16 cellular contexts compared by ENCODE assay signal in genomic region chr2:196481323-196481695, GRCh38.
DNase-seq lines count a peak whose midpoint lies in the region; ATAC-seq, FAIRE-seq and TF ChIP-seq lines count a peak whose summit lies in the region.
"Had no signal": no experiment of that assay in that cellular context is flagged by ENCODE, and none has a peak within 500 bp of the region (broad histone marks: within the 10 kb centered on the region; RNA-seq: fewer than 3 reads in every experiment).

No MANE protein-coding gene starts in this region.

- H3K9me3 ChIP-seq in SJCRH30 (replicated peaks), result no peaks in the 10 kb centered on the region
- H3K9me3 ChIP-seq: BE2C, body of pancreas, ovary had no signal

- H3K4me3 ChIP-seq in SJCRH30, result no peak overlapping the region
- no peak overlapping the region for H3K4me3 ChIP-seq in fibroblast of villous mesenchyme (ENCODE audit: low read depth, low read length)
- H3K4me3 ChIP-seq: body of pancreas, ovary, PC-9 had no signal

- no peaks in the 10 kb centered on the region for H3K36me3 Mint-ChIP-seq in activated CD4-positive, alpha-beta T cell treated with anti-CD3 and anti-CD28 coated beads, Interleukin-2, amount 10 ng/mL, durations not matched to agents 7 days and 5 days (ENCODE audit: low read depth)
- H3K36me3 Mint-ChIP-seq: memory B cell had no signal

- H3K27ac Mint-ChIP-seq in activated CD4-positive, alpha-beta T cell treated with anti-CD3 and anti-CD28 coated beads, Interleukin-2, amount 10 ng/mL, durations not matched to agents 7 days and 5 days, result no peak overlapping the region
- H3K27ac Mint-ChIP-seq: activated CD4-positive, alpha-beta T cell treated with anti-CD3 and anti-CD28 coated beads for 36 hours; memory B cell had no signal

- H3K27me3 Mint-ChIP-seq in activated CD4-positive, alpha-beta T cell treated with anti-CD3 and anti-CD28 coated beads, Interleukin-2, amount 10 ng/mL, durations not matched to agents 7 days and 5 days, result peaks cover 33% of the 10 kb centered on the region

- CTCF ChIA-PET in activated CD4-positive, alpha-beta T cell treated with anti-CD3 and anti-CD28 coated beads, Interleukin-2, amount 10 ng/mL, durations not matched to agents 7 days and 5 days (lab: Charles Lee), result no interaction called here

- FAIRE-seq in GM19239 (lab: Jason Lieb, UNC), result no peak
- FAIRE-seq: G401.6 had no signal

- TF ChIP-seq CTCF in fibroblast of villous mesenchyme (IDR thresholded peaks at IDR 0.05; ENCODE audit: insufficient read depth, low read depth, low read length), result no peak

- DNase-seq in AG08395 (ENCODE audit: low spot score) (peak; percentile 77), SJCRH30 (peak; percentile 26 to 44), fibroblast of villous mesenchyme (ENCODE audit: low read depth) (peak; percentile 54), GM19239 (ENCODE audit: insufficient read length, low spot score) (no peak), NCI-H774 (lab: John Stamatoyannopoulos, UW) (no peak)
- no peak for DNase-seq in stimulated activated naive CD8-positive, alpha-beta T cell treated with anti-CD3 and anti-CD28 coated beads, Interleukin-15, Interleukin-2, amounts not matched to agents 100 U/mL and 50 U/mL, for 24 hours
- DNase-seq in activated CD4-positive, alpha-beta T cell treated with anti-CD3 and anti-CD28 coated beads, Interleukin-2, amount 10 ng/mL, durations not matched to agents 7 days and 5 days, result no peak
- DNase-seq: activated CD4-positive, alpha-beta T cell treated with anti-CD3 and anti-CD28 coated beads for 36 hours; BE2C; body of pancreas; ovary; PC-9; T-helper 1 cell had no signal

- H3K27me3 ChIP-seq in SJCRH30, result no peaks in the 10 kb centered on the region
- H3K27me3 ChIP-seq: BE2C, body of pancreas, ovary had no signal

- H3K4me1 Mint-ChIP-seq in activated CD4-positive, alpha-beta T cell treated with anti-CD3 and anti-CD28 coated beads, Interleukin-2, amount 10 ng/mL, durations not matched to agents 7 days and 5 days, result no peaks in the 10 kb centered on the region
- H3K4me1 Mint-ChIP-seq: memory B cell had no signal

- no peaks in the 10 kb centered on the region for H3K36me3 ChIP-seq in SJCRH30
- H3K36me3 ChIP-seq: BE2C, ovary had no signal

- no peak overlapping the region for H3K27ac ChIP-seq in SJCRH30
- H3K27ac ChIP-seq: body of pancreas, ovary, PC-9 had no signal

- no peak overlapping the region for H3K4me3 Mint-ChIP-seq in activated CD4-positive, alpha-beta T cell treated with anti-CD3 and anti-CD28 coated beads, Interleukin-2, amount 10 ng/mL, durations not matched to agents 7 days and 5 days
- H3K4me3 Mint-ChIP-seq: activated CD4-positive, alpha-beta T cell treated with anti-CD3 and anti-CD28 coated beads for 36 hours; memory B cell had no signal

- no peaks in the 10 kb centered on the region for H3K9me3 Mint-ChIP-seq in activated CD4-positive, alpha-beta T cell treated with anti-CD3 and anti-CD28 coated beads, Interleukin-2, amount 10 ng/mL, durations not matched to agents 7 days and 5 days
- H3K9me3 Mint-ChIP-seq: memory B cell had no signal

- POLR2A ChIA-PET in activated CD4-positive, alpha-beta T cell treated with anti-CD3 and anti-CD28 coated beads, Interleukin-2, amount 10 ng/mL, durations not matched to agents 7 days and 5 days (lab: Charles Lee), result no interaction called here

- peaks cover 12% of the 10 kb centered on the region for H3K4me1 ChIP-seq in SJCRH30
- H3K4me1 ChIP-seq: BE2C, body of pancreas had no signal

- ATAC-seq in GM18867 (IDR thresholded peaks at IDR 0.05; ENCODE audit: unreplicated experiment), result peak; percentile 20
- ATAC-seq in stimulated activated naive CD8-positive, alpha-beta T cell treated with anti-CD3 and anti-CD28 coated beads, Interleukin-15, Interleukin-2, amounts not matched to agents 100 U/mL and 50 U/mL, for 24 hours, result no peak
- ATAC-seq: activated CD4-positive, alpha-beta T cell treated with anti-CD3 and anti-CD28 coated beads for 36 hours; body of pancreas had no signal

Comparison
In these comparisons a context has a peak if more than half of its experiments do, and no peak if none do; other contexts are left out.
1. DNase-seq: peak in AG08395 (single experiment), SJCRH30 (2 of 2) and fibroblast of villous mesenchyme (single experiment); none in GM19239 (single experiment), NCI-H774 (single experiment), stimulated activated naive CD8-positive, alpha-beta T cell treated with anti-CD3 and anti-CD28 coated beads, Interleukin-15, Interleukin-2, amounts not matched to agents 100 U/mL and 50 U/mL, for 24 hours (single experiment) and activated CD4-positive, alpha-beta T cell treated with anti-CD3 and anti-CD28 coated beads, Interleukin-2, amount 10 ng/mL, durations not matched to agents 7 days and 5 days (single experiment).